In genomic region chr6:1003394-1004160, GRCh38 we compare ENCODE assay signal across 31 cellular contexts.
"Had no signal": no experiment of that assay in that cellular context is flagged by ENCODE, and none has a peak within 500 bp of the region (broad histone marks: within the 10 kb centered on the region; RNA-seq: fewer than 3 reads in every experiment).

No MANE protein-coding gene starts in this region.

- H3K4me3 ChIP-seq: left lung, lower lobe of right lung, mucosa of descending colon, pancreas, prostate gland, skin epidermis, stomach, thoracic aorta, tibial artery, upper lobe of right lung had no signal

- H3K27ac ChIP-seq: left lung, lower lobe of right lung, pancreas, prostate gland, skin epidermis, stomach, thoracic aorta, tibial artery, upper lobe of right lung had no signal

- H3K4me1 ChIP-seq: left lung, lower lobe of right lung, pancreas, prostate gland, stomach, tibial artery, upper lobe of right lung had no signal

- H3K27me3 ChIP-seq: left lung, pancreas, stomach, tibial artery, upper lobe of right lung had no signal

- H3K9me3 ChIP-seq: left lung, lower lobe of right lung, mucosa of descending colon, pancreas, prostate gland, stomach, thoracic aorta, tibial artery, upper lobe of right lung had no signal

- H3K36me3 ChIP-seq: left lung, lower lobe of right lung, pancreas, prostate gland, stomach, thoracic aorta, tibial artery, upper lobe of right lung had no signal

- DNase-seq: hypothalamus; immature natural killer cell; kidney; left colon; left lung; lower lobe of right lung; mammary epithelial cell; mesendoderm; midbrain; mucosa of descending colon; naive thymus-derived CD4-positive, alpha-beta T cell; nucleus accumbens; posterior cingulate gyrus; retina; right cardiac atrium; stimulated activated CD4-positive, alpha-beta T cell treated with anti-CD3 and anti-CD28 coated beads, Interleukin-12 subunit alpha, Interleukin-12 subunit beta, amount 100 ng/mL, for 4 hours; stimulated activated CD4-positive, alpha-beta T cell treated with anti-CD3 and anti-CD28 coated beads, Interleukin-15, amount 100 ng/mL, for 24 hours; stimulated activated CD4-positive, alpha-beta T cell treated with anti-CD3 and anti-CD28 coated beads, Interleukin-2, amount 100 ng/mL, for 24 hours; stimulated activated CD4-positive, alpha-beta T cell treated with anti-CD3 and anti-CD28 coated beads, Interleukin-4, amount 100 ng/mL, for 1 hour; stimulated activated naive B cell treated with anti-CD40 and anti-IgM and Interleukin-4, amounts not matched to agents 10 μg/mL and 1 μg/mL and 100 μg/mL, for 72 hours; stimulated activated naive CD8-positive, alpha-beta T cell treated with anti-CD3 and anti-CD28 coated beads, Interleukin-15, Interleukin-2, amounts not matched to agents 100 U/mL and 50 U/mL, for 24 hours; stomach; tibial artery; trophoblast cell; upper lobe of right lung had no signal

- FAIRE-seq: islet of Langerhans, kidney, pancreas, urothelium cell line had no signal
